ENCODE assay signal across 15 cellular contexts in the genomic region with DNA sequence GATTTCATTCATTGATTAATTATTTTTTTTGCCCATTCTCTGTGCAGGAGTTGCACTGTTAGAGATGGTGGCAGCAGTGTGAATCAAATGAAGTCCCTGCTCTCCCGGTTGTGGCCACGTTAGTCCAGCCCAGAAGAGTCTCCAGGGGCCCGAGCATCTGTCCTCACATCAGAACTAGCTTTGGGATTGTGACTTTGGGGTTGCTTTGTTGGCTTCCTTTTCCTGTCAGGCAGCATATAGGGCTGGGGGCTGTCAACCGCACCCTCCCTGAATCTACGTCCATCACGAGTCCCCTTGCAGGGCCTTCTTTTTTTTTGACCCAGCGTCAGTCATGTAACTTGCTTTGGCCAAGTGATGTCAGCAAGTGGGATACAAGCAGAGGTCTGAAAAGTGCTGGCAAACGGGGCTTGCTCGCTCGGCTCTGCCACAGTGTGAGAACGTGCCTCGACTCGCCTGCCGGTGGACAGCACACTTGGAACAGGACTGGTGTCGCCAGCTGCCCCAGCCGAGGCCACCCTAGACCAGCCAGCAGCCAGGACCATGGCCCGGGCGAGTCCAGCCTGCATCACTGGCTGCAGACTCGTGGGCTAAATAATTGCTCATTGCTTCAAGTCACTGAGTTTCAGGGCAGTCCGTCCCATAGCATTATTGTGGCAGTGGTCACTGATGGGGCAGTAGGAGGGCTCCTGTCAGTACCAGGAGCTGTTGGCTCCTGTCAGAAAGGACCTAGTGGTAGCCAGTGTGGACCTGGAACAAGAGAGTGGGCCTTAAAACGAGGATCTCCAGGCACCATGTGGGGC.
DNase-seq lines count a peak whose midpoint lies in the region; FAIRE-seq and TF ChIP-seq lines count a peak whose summit lies in the region.
"Had no signal": no experiment of that assay in that cellular context is flagged by ENCODE, and none has a peak within 500 bp of the region (broad histone marks: within the 10 kb centered on the region; RNA-seq: fewer than 3 reads in every experiment).

No MANE protein-coding gene starts in this region.

- H3K36me3 Mint-ChIP-seq in dendritic cell treated with granulocyte-macrophage colony-stimulating factor and Interleukin-4, amounts not matched to agents 40 ng/mL and 50 ng/mL, for 4 days (ENCODE audit: low read depth) = no peaks in the 10 kb centered on the region
- peaks cover 2% of the 10 kb centered on the region for H3K36me3 Mint-ChIP-seq in osteocyte (ENCODE audit: unreplicated experiment)
- H3K36me3 Mint-ChIP-seq in activated CD4-positive, alpha-beta memory T cell treated with anti-CD3 and anti-CD28 coated beads, Interleukin-2, amount 10 ng/mL, durations not matched to agents 7 days and 5 days (ENCODE audit: low read depth) = no peaks in the 10 kb centered on the region

- no peak overlapping the region for H3K4ac ChIP-seq in neuronal stem cell (ENCODE audit: low read length)

- POLR2A ChIA-PET in activated CD4-positive, alpha-beta memory T cell treated with anti-CD3 and anti-CD28 coated beads, Interleukin-2, amount 10 ng/mL, durations not matched to agents 7 days and 5 days (lab: Charles Lee) = no interaction called here

- H2BK15ac ChIP-seq in neuronal stem cell (ENCODE audit: low read length) = no peak overlapping the region

- FAIRE-seq in D721Med (lab: Jason Lieb, UNC) = no peak

- no peaks in the 10 kb centered on the region for H4K20me1 ChIP-seq in mammary epithelial cell (ENCODE audit: insufficient read depth, low read length)

- in situ Hi-C loops in mammary epithelial cell (cut with MboI; ENCODE audit: low sequenced_read_pairs in 2 of 2) = loop anchor here in 1 of 2 donors (25.0 kb wide), 1 partner anchor 298 kb away; no protein-coding TSS in a partner anchor

- no peak for TF ChIP-seq POLR2A in breast epithelium (IDR thresholded peaks at IDR 0.05)

- dilution Hi-C loops in mammary epithelial cell (cut with HindIII; ENCODE audit: low sequenced_read_pairs) = no loop called here

- no peaks in the 10 kb centered on the region for H3K79me2 ChIP-seq in mammary epithelial cell (ENCODE audit: insufficient read depth, low read length)

- no peaks in the 10 kb centered on the region for H3K27me3 Mint-ChIP-seq in dendritic cell treated with granulocyte-macrophage colony-stimulating factor and Interleukin-4, amounts not matched to agents 40 ng/mL and 50 ng/mL, for 4 days
- no peaks in the 10 kb centered on the region for H3K27me3 Mint-ChIP-seq in osteocyte (ENCODE audit: unreplicated experiment)
- no peaks in the 10 kb centered on the region for H3K27me3 Mint-ChIP-seq in activated CD4-positive, alpha-beta memory T cell treated with anti-CD3 and anti-CD28 coated beads, Interleukin-2, amount 10 ng/mL, durations not matched to agents 7 days and 5 days

- H3K36me3 ChIP-seq in mammary epithelial cell (ENCODE audit: insufficient read depth, low read length) (no peaks in the 10 kb centered on the region), breast epithelium (no peaks in the 10 kb centered on the region), neuronal stem cell (replicated peaks in 1 of 2; ENCODE audit: control insufficient read depth in 2 of 2, insufficient read depth in 2 of 2, low read length in 2 of 2) (peaks cover 0 to 2% of the 10 kb centered on the region in 2 donors)
- H3K36me3 ChIP-seq: SJCRH30 had no signal

- CTCF ChIA-PET in mammary epithelial cell (lab: Charles Lee; ENCODE audit: low non-redundant PET) = no interaction called here
- CTCF ChIA-PET in activated CD4-positive, alpha-beta memory T cell treated with anti-CD3 and anti-CD28 coated beads, Interleukin-2, amount 10 ng/mL, durations not matched to agents 7 days and 5 days (lab: Charles Lee) = no interaction called here

- H3K27ac ChIP-seq in mammary epithelial cell (ENCODE audit: insufficient read depth, low read depth, low read length) = no peak overlapping the region
- H3K27ac ChIP-seq in breast epithelium = no peak overlapping the region
- no peak overlapping the region for H3K27ac ChIP-seq in neuronal stem cell (replicated peaks; ENCODE audit: low read length)
- H3K27ac ChIP-seq: C4-2B, SJCRH30 had no signal

- no peak overlapping the region for H3K9ac ChIP-seq in mammary epithelial cell (ENCODE audit: insufficient read depth, low read length)
- H3K9ac ChIP-seq in neuronal stem cell (ENCODE audit: low read depth, low read length, poor library complexity) = no peak overlapping the region

- no TSS peak for BruUV-seq in mammary epithelial cell (replicated peaks; lab: Mats Ljungman, UMichigan)

- H2BK120ac ChIP-seq in neuronal stem cell (ENCODE audit: low read depth, low read length) = no peak overlapping the region

- H3K9me3 Mint-ChIP-seq in dendritic cell treated with granulocyte-macrophage colony-stimulating factor and Interleukin-4, amounts not matched to agents 40 ng/mL and 50 ng/mL, for 4 days = no peaks in the 10 kb centered on the region
- H3K9me3 Mint-ChIP-seq in osteocyte (ENCODE audit: unreplicated experiment) = no peaks in the 10 kb centered on the region
- H3K9me3 Mint-ChIP-seq in activated CD4-positive, alpha-beta memory T cell treated with anti-CD3 and anti-CD28 coated beads, Interleukin-2, amount 10 ng/mL, durations not matched to agents 7 days and 5 days = peaks cover 3% of the 10 kb centered on the region

- no peak overlapping the region for H3K18ac ChIP-seq in neuronal stem cell (ENCODE audit: low read length)

- no peak overlapping the region for H4K8ac ChIP-seq in neuronal stem cell (ENCODE audit: low read depth, low read length)

- H3K4me3 ChIP-seq in mammary epithelial cell (replicated peaks in 1 of 3; ENCODE audit: insufficient read depth in 1 of 3, low read depth in 2 of 3, low read length in 3 of 3) = no peak overlapping the region
- H3K4me3 ChIP-seq in breast epithelium = no peak overlapping the region
- no peak overlapping the region for H3K4me3 ChIP-seq in neuronal stem cell (ENCODE audit: low read length in 2 of 2)
- H3K4me3 ChIP-seq: SJCRH30 had no signal

- H3K27me3 ChIP-seq in mammary epithelial cell (ENCODE audit: insufficient read depth, low read length) (no peaks in the 10 kb centered on the region), breast epithelium (no peaks in the 10 kb centered on the region), neuronal stem cell (ENCODE audit: control insufficient read depth in 3 of 3, insufficient read depth in 3 of 3, low read depth in 1 of 3, low read length in 3 of 3) (no peaks in the 10 kb centered on the region)
- H3K27me3 ChIP-seq: SJCRH30 had no signal

- H4K91ac ChIP-seq in neuronal stem cell (ENCODE audit: low read depth, low read length, poor library complexity) = no peak overlapping the region

- no peak overlapping the region for H2BK12ac ChIP-seq in neuronal stem cell (ENCODE audit: low read length)

- H3K4me1 ChIP-seq in mammary epithelial cell (ENCODE audit: insufficient read depth, low read length) = peaks cover 14% of the 10 kb centered on the region
- H3K4me1 ChIP-seq in breast epithelium = peaks cover 0 to 1% of the 10 kb centered on the region in 2 donors
- H3K4me1 ChIP-seq in neuronal stem cell (ENCODE audit: control insufficient read depth in 2 of 2, insufficient read depth in 1 of 2, low read depth in 1 of 2, low read length in 2 of 2) = peaks cover 0 to 3% of the 10 kb centered on the region in 2 donors
- H3K4me1 ChIP-seq: SJCRH30 had no signal

- TF ChIP-seq CTCF in mammary epithelial cell (conservative IDR thresholded peaks at IDR 0.05 in 1 of 2, IDR thresholded peaks at IDR 0.05 in 1 of 2; ENCODE audit: extremely low read depth in 1 of 2, insufficient read depth in 1 of 2, low read depth in 1 of 2, low read length in 2 of 2) (no peak), breast epithelium (IDR thresholded peaks at IDR 0.05) (no peak), osteocyte (IDR thresholded peaks at IDR 0.05) (no peak), D721Med (IDR thresholded peaks at IDR 0.05; ENCODE audit: insufficient read depth, missing control alignments) (no peak)

- 55% methylated on average over 21 of the region's 21 CpGs for WGBS in mammary epithelial cell (ENCODE audit: low coverage, missing lambda C conversion rate)
- no CpG with 5 or more reads among the region's 21 CpGs for WGBS in neuronal stem cell (ENCODE audit: extremely low coverage in 2 of 2, insufficient read length in 2 of 2, insufficient replicate concordance in 1 of 2), 2 donors

- H3K27ac Mint-ChIP-seq in dendritic cell treated with granulocyte-macrophage colony-stimulating factor and Interleukin-4, amounts not matched to agents 40 ng/mL and 50 ng/mL, for 4 days = peak overlapping the region; percentile 32
- H3K27ac Mint-ChIP-seq in osteocyte (ENCODE audit: unreplicated experiment) = no peak overlapping the region
- no peak overlapping the region for H3K27ac Mint-ChIP-seq in activated CD4-positive, alpha-beta memory T cell treated with anti-CD3 and anti-CD28 coated beads, Interleukin-2, amount 10 ng/mL, durations not matched to agents 7 days and 5 days

- no peak overlapping the region for H3K4me3 Mint-ChIP-seq in dendritic cell treated with granulocyte-macrophage colony-stimulating factor and Interleukin-4, amounts not matched to agents 40 ng/mL and 50 ng/mL, for 4 days
- no peak overlapping the region for H3K4me3 Mint-ChIP-seq in osteocyte (ENCODE audit: unreplicated experiment)
- no peak overlapping the region for H3K4me3 Mint-ChIP-seq in activated CD4-positive, alpha-beta memory T cell treated with anti-CD3 and anti-CD28 coated beads, Interleukin-2, amount 10 ng/mL, durations not matched to agents 7 days and 5 days

- intact Hi-C loops in mammary epithelial cell (cut with micrococcal nuclease) (no loop called here), breast epithelium (cut with DNase I; ENCODE audit: low total_unique reads) (no loop called here)
- intact Hi-C loops in dendritic cell treated with granulocyte-macrophage colony-stimulating factor and Interleukin-4, amounts not matched to agents 40 ng/mL and 50 ng/mL, for 4 days (cut with micrococcal nuclease) = no loop called here

- no peak overlapping the region for H3K14ac ChIP-seq in neuronal stem cell (ENCODE audit: low read length)

- H2AFZ ChIP-seq in mammary epithelial cell (ENCODE audit: low read depth, low read length) = peak overlapping the region; percentile 23
- H2AFZ ChIP-seq in neuronal stem cell (ENCODE audit: low read length) = no peak overlapping the region

- DNase-seq in mammary epithelial cell (no peak), breast epithelium (ENCODE audit: low spot score in 2 of 2) (no peak), neuronal stem cell (ENCODE audit: low spot score) (no peak), osteocyte (ENCODE audit: extremely low spot score, unreplicated experiment) (no peak), D721Med (ENCODE audit: insufficient read length, low spot score) (no peak)
- DNase-seq in activated CD4-positive, alpha-beta memory T cell treated with anti-CD3 and anti-CD28 coated beads, Interleukin-2, amount 10 ng/mL, durations not matched to agents 7 days and 5 days = no peak
- DNase-seq in activated naive CD4-positive, alpha-beta T cell treated with anti-CD3 and anti-CD28 coated beads, Interleukin-2, amount 50 U/mL, for 16 hours = no peak
- DNase-seq: 8988T, MM.1S, NCI-H2029, NCI-H2171 treated with DMSO at 0.1 percent for 48 hours, NCI-H510A treated with DMSO at 0.1 percent for 48 hours, SJCRH30 had no signal

- H2AK5ac ChIP-seq in neuronal stem cell (ENCODE audit: low read depth, low read length) = no peak overlapping the region

- no peaks in the 10 kb centered on the region for H3K79me1 ChIP-seq in neuronal stem cell (ENCODE audit: low read depth, low read length)

- H3K9me3 ChIP-seq in mammary epithelial cell (replicated peaks; ENCODE audit: insufficient read depth, low read length) (no peaks in the 10 kb centered on the region), breast epithelium (no peaks in the 10 kb centered on the region), neuronal stem cell (replicated peaks in 1 of 2; ENCODE audit: control insufficient read depth in 2 of 2, insufficient read depth in 1 of 2, low read depth in 1 of 2, low read length in 2 of 2) (no peaks in the 10 kb centered on the region)
- H3K9me3 ChIP-seq: SJCRH30 had no signal

- H3K23ac ChIP-seq in neuronal stem cell (ENCODE audit: low read depth, low read length, poor library complexity) = no peak overlapping the region

- H3K4me1 Mint-ChIP-seq in dendritic cell treated with granulocyte-macrophage colony-stimulating factor and Interleukin-4, amounts not matched to agents 40 ng/mL and 50 ng/mL, for 4 days (ENCODE audit: low read depth) = peaks cover 32% of the 10 kb centered on the region
- H3K4me1 Mint-ChIP-seq in osteocyte (ENCODE audit: unreplicated experiment) = peaks cover 7% of the 10 kb centered on the region
- H3K4me1 Mint-ChIP-seq in activated CD4-positive, alpha-beta memory T cell treated with anti-CD3 and anti-CD28 coated beads, Interleukin-2, amount 10 ng/mL, durations not matched to agents 7 days and 5 days = peaks cover under 1% of the 10 kb centered on the region

- H3K4me2 ChIP-seq in mammary epithelial cell (ENCODE audit: insufficient read depth, low read depth, low read length) (no peak overlapping the region), neuronal stem cell (ENCODE audit: insufficient read depth, low read length, poor library complexity, severe bottlenecking) (no peak overlapping the region)

- H2BK5ac ChIP-seq in neuronal stem cell (ENCODE audit: low read length) = peak overlapping the region; percentile 1
